8 cellular contexts compared by ENCODE assay signal in the genomic region with DNA sequence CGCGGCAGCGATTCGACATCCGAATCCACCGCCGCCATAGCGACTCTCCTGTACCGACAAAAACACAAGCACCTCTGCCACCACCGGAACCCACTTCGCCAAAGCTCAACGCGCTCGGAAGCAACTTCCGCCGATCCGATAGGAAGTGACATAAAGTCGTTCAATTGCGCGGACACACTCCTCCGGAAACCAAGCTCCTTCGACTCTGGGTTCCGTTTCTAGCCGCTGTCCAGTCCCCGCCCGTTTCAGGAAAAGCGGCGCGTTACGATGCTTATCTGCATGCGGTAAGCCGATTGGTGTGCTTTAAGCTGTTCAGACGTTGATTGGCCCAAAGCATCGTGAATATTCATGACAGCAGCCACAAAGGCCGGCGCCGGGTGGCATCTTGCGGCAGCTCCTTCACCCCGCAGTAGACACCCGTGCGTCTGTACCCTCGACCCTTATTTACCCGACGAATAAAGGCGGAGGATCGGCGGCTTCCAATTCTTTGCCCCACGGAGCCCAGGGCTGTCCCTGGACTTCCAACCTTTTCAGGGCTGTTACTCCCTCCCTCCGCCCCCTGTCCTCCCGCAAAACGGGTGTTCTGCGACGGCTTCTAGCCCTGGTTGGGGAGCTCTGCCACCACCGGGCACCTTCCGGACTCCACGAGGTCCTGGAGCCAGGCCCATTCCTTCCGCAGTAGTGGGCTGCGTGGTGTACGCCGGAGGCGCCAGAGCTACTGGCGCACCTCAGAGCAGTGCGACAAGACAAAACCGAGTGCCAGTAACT. TPM values are rescaled to one million over a fixed set of nuclear protein-coding genes. Genes with fewer than 3 reads are reported as not detected.
DNase-seq lines count a peak whose midpoint lies in the region; ATAC-seq lines count a peak whose summit lies in the region.

A gene with protein sequence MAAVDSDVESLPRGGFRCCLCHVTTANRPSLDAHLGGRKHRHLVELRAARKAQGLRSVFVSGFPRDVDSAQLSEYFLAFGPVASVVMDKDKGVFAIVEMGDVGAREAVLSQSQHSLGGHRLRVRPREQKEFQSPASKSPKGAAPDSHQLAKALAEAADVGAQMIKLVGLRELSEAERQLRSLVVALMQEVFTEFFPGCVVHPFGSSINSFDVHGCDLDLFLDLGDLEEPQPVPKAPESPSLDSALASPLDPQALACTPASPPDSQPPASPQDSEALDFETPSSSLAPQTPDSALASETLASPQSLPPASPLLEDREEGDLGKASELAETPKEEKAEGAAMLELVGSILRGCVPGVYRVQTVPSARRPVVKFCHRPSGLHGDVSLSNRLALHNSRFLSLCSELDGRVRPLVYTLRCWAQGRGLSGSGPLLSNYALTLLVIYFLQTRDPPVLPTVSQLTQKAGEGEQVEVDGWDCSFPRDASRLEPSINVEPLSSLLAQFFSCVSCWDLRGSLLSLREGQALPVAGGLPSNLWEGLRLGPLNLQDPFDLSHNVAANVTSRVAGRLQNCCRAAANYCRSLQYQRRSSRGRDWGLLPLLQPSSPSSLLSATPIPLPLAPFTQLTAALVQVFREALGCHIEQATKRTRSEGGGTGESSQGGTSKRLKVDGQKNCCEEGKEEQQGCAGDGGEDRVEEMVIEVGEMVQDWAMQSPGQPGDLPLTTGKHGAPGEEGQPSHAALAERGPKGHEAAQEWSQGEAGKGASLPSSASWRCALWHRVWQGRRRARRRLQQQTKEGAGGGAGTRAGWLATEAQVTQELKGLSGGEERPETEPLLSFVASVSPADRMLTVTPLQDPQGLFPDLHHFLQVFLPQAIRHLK (minus strand): TSS at position 76 of the 768 bp plus-strand sequence. CDS start 38 bp downstream, at position 38.

- H3K27me3 Mint-ChIP-seq in dendritic cell treated with granulocyte-macrophage colony-stimulating factor and Interleukin-4, amounts not matched to agents 40 ng/mL and 50 ng/mL, for 4 days = no peaks in the 10 kb centered on the region

- peak within 1 kb of the TSS; percentile 97 for H3K27ac Mint-ChIP-seq in dendritic cell treated with granulocyte-macrophage colony-stimulating factor and Interleukin-4, amounts not matched to agents 40 ng/mL and 50 ng/mL, for 4 days

- peak; percentile 86 for ATAC-seq in GM19351 (IDR thresholded peaks at IDR 0.05; ENCODE audit: unreplicated experiment)
- peak; percentile 86 for ATAC-seq in HG03521 (IDR thresholded peaks at IDR 0.05; ENCODE audit: unreplicated experiment)
- peak; percentile 86 for ATAC-seq in left lobe of liver

- intact Hi-C loops in dendritic cell treated with granulocyte-macrophage colony-stimulating factor and Interleukin-4, amounts not matched to agents 40 ng/mL and 50 ng/mL, for 4 days (cut with micrococcal nuclease) = loop anchor here (1.0 to 5.0 kb wide), 3 partner anchors 17 to 116 kb away; partner anchors contain the start of genes BSCL2, GNG3, LBHD1 and UQCC3

- peaks cover 55 to 69% (median 66%) of the 10 kb centered on the region in 11 experiments for H3K36me3 ChIP-seq in BLaER1 treated with 17β-estradiol and CSF1 and Interleukin-3, amounts not matched to agents 10 nM and 100 nM

- no peaks in the 10 kb centered on the region for H3K9me3 ChIP-seq in BLaER1 treated with 17β-estradiol and CSF1 and Interleukin-3, amounts not matched to agents 10 nM and 100 nM (replicated peaks in 1 of 11)

- DNase-seq in NCI-H748 (lab: John Stamatoyannopoulos, UW; ENCODE audit: unreplicated experiment) (peak; percentile 100), left lobe of liver (ENCODE audit: low spot score) (peak; percentile 98)
- peak; percentile 95 for DNase-seq in activated CD4-positive, alpha-beta T cell treated with anti-CD3 and anti-CD28 coated beads, Interleukin-2, amount 50 U/mL, for 1 hour
- peak; percentile 92 for DNase-seq in stimulated activated CD4-positive, alpha-beta T cell treated with anti-CD3 and anti-CD28 coated beads, Interleukin-2, amount 100 ng/mL, for 4 hours (ENCODE audit: low read depth)

- peak within 1 kb of the TSS; percentile 87 to 97 (median 92) for H3K9ac ChIP-seq in BLaER1 treated with 17β-estradiol and CSF1 and Interleukin-3, amounts not matched to agents 10 nM and 100 nM

- H3K27me3 ChIP-seq in BLaER1 treated with 17β-estradiol and CSF1 and Interleukin-3, amounts not matched to agents 10 nM and 100 nM = no peaks in the 10 kb centered on the region

- H3K9me3 Mint-ChIP-seq in dendritic cell treated with granulocyte-macrophage colony-stimulating factor and Interleukin-4, amounts not matched to agents 40 ng/mL and 50 ng/mL, for 4 days = no peaks in the 10 kb centered on the region

- H3K27ac ChIP-seq in BLaER1 treated with 17β-estradiol and CSF1 and Interleukin-3, amounts not matched to agents 10 nM and 100 nM = peak within 1 kb of the TSS; percentile 61 to 97 (median 92); a peak in 21 of 22 replicates

- H3K4me2 ChIP-seq in BLaER1 treated with 17β-estradiol and CSF1 and Interleukin-3, amounts not matched to agents 10 nM and 100 nM = peak within 1 kb of the TSS; percentile 88 to 97 (median 95)

- H3K4me3 ChIP-seq in BLaER1 treated with 17β-estradiol and CSF1 and Interleukin-3, amounts not matched to agents 10 nM and 100 nM = peak within 1 kb of the TSS; percentile 69 to 97 (median 80)

- H3K4me1 Mint-ChIP-seq in dendritic cell treated with granulocyte-macrophage colony-stimulating factor and Interleukin-4, amounts not matched to agents 40 ng/mL and 50 ng/mL, for 4 days (ENCODE audit: low read depth) = peaks cover 39% of the 10 kb centered on the region

- H3K4me1 ChIP-seq in BLaER1 treated with 17β-estradiol and CSF1 and Interleukin-3, amounts not matched to agents 10 nM and 100 nM = peaks cover 38 to 46% (median 40%) of the 10 kb centered on the region in 10 experiments

- peaks cover 77% of the 10 kb centered on the region for H3K36me3 Mint-ChIP-seq in dendritic cell treated with granulocyte-macrophage colony-stimulating factor and Interleukin-4, amounts not matched to agents 40 ng/mL and 50 ng/mL, for 4 days (ENCODE audit: low read depth)

- H3K4me3 Mint-ChIP-seq in dendritic cell treated with granulocyte-macrophage colony-stimulating factor and Interleukin-4, amounts not matched to agents 40 ng/mL and 50 ng/mL, for 4 days = peak within 1 kb of the TSS; percentile 91

- peaks cover 0 to 32% (median 21%) of the 10 kb centered on the region in 11 experiments; a peak in 14 of 22 replicates for H4K20me1 ChIP-seq in BLaER1 treated with 17β-estradiol and CSF1 and Interleukin-3, amounts not matched to agents 10 nM and 100 nM

RNA-seq across cellular contexts. Expression of the gene that starts here (rescaled TPM):
- total RNA-seq in left lobe of liver = 32.6 TPM

Comparison
In these comparisons a context has a peak if more than half of its experiments do, and no peak if none do; other contexts are left out.
1. Peak in every context shown above with its lines: DNase-seq, ATAC-seq, H3K4me3 ChIP-seq and H3K27ac ChIP-seq.